Comparison of ENCODE assay signal across 10 cellular contexts in genomic region chr11:67290801-67291200, GRCh38. TPM values are rescaled to one million over a fixed set of nuclear protein-coding genes. Genes with fewer than 3 reads are reported as not detected.
DNase-seq lines count a peak whose midpoint lies in the region; ATAC-seq, FAIRE-seq and TF ChIP-seq lines count a peak whose summit lies in the region.
"Had no signal": no experiment of that assay in that cellular context is flagged by ENCODE, and none has a peak within 500 bp of the region (broad histone marks: within the 10 kb centered on the region; RNA-seq: fewer than 3 reads in every experiment).

No MANE protein-coding gene starts in this region.

- H3K27ac Mint-ChIP-seq in endodermal cell, result no peak overlapping the region
- H3K27ac Mint-ChIP-seq in naive thymus-derived CD8-positive, alpha-beta T cell, result peak overlapping the region; percentile 38 to 93 (median 80)

- DNase-seq in AG09309 (ENCODE audit: low read depth), result peak; percentile 41
- peak; percentile 21 for DNase-seq in MV-4-11 (lab: John Stamatoyannopoulos, UW)
- no peak for DNase-seq in endodermal cell
- DNase-seq in naive thymus-derived CD8-positive, alpha-beta T cell, result peak in 2 of 10 donors; percentile 1 to 58
- no peak for DNase-seq in mesenteric fat pad (ENCODE audit: low spot score)
- DNase-seq in effector CD4-positive, alpha-beta T cell, result no peak
- no peak for DNase-seq in H54 (ENCODE audit: insufficient read length, low spot score)
- DNase-seq: stimulated activated CD4-positive, alpha-beta T cell treated with anti-CD3 and anti-CD28 coated beads, Interleukin-4, amount 100 ng/mL, for 4 hours had no signal

- peaks cover 48% of the 10 kb centered on the region for H3K36me3 ChIP-seq in endodermal cell (ENCODE audit: control insufficient read depth, insufficient read depth, low read length)

- H3K36me3 Mint-ChIP-seq in endodermal cell (ENCODE audit: low read depth), result peaks cover 46% of the 10 kb centered on the region
- H3K36me3 Mint-ChIP-seq in naive thymus-derived CD8-positive, alpha-beta T cell, result peaks cover 0 to 55% (median 19%) of the 10 kb centered on the region in 3 donors

- WGBS in endodermal cell (ENCODE audit: insufficient coverage in 1 of 2, insufficient read length in 1 of 2), 2 experiments, result 93 to 94% methylated on average over 6 to 7 of the region's 7 CpGs

- H3K4me3 Mint-ChIP-seq in endodermal cell, result peak overlapping the region; percentile 83
- H3K4me3 Mint-ChIP-seq in naive thymus-derived CD8-positive, alpha-beta T cell, result peak overlapping the region; percentile 50 to 93 (median 88)

- no peak for ATAC-seq in naive thymus-derived CD8-positive, alpha-beta T cell
- ATAC-seq in GM19035 (IDR thresholded peaks at IDR 0.05; ENCODE audit: unreplicated experiment), result no peak

- H3K9ac ChIP-seq in endodermal cell (ENCODE audit: extremely low read depth, low read length, poor library complexity, severe bottlenecking), result no peak overlapping the region

- FAIRE-seq in H54 (lab: Jason Lieb, UNC), result no peak
- FAIRE-seq: G401.6 had no signal

- no peak for TF ChIP-seq POLR2A in H54 (IDR thresholded peaks at IDR 0.05; ENCODE audit: low read depth, low read length)

- peaks cover 28% of the 10 kb centered on the region for H3K9me3 ChIP-seq in endodermal cell (ENCODE audit: control insufficient read depth, low read length)

- H3K4me1 Mint-ChIP-seq in endodermal cell, result peaks cover 10% of the 10 kb centered on the region
- peaks cover 24 to 68% (median 58%) of the 10 kb centered on the region in 4 donors for H3K4me1 Mint-ChIP-seq in naive thymus-derived CD8-positive, alpha-beta T cell

- no peaks in the 10 kb centered on the region for H3K27me3 ChIP-seq in endodermal cell (ENCODE audit: control insufficient read depth, insufficient read depth, low read length, poor library complexity, severe bottlenecking)

- H3K4me1 ChIP-seq in endodermal cell (ENCODE audit: control insufficient read depth, insufficient read depth, low read length), result no peaks in the 10 kb centered on the region

- H3K4me3 ChIP-seq in AG09309 (ENCODE audit: control insufficient read depth, low read depth, low read length) (peak overlapping the region; percentile 88; the same call in 1 of the 2 replicates), endodermal cell (ENCODE audit: low read length) (no peak overlapping the region)

- no peaks in the 10 kb centered on the region for H3K27me3 Mint-ChIP-seq in endodermal cell (ENCODE audit: insufficient read depth)
- H3K27me3 Mint-ChIP-seq in naive thymus-derived CD8-positive, alpha-beta T cell, result no peaks in the 10 kb centered on the region

- TF ChIP-seq CTCF in AG09309 (IDR thresholded peaks at IDR 0.05; ENCODE audit: control insufficient read depth, insufficient read depth, low read depth, low read length, missing control alignments), result no peak
- no peak for TF ChIP-seq CTCF in endodermal cell (conservative IDR thresholded peaks at IDR 0.05)

- POLR2A ChIA-PET in naive thymus-derived CD8-positive, alpha-beta T cell (lab: Charles Lee), result interaction anchor here (35.0 to 49.2 kb wide), 2 partner anchors 8 to 12 kb away, joined by 2293 read pairs; partner anchors contain the start of genes ANKRD13D, GRK2 and SSH3

- H3K27ac ChIP-seq in endodermal cell (ENCODE audit: low read depth, low read length), result no peak overlapping the region

- peaks cover 12% of the 10 kb centered on the region for H3K9me3 Mint-ChIP-seq in endodermal cell
- H3K9me3 Mint-ChIP-seq in naive thymus-derived CD8-positive, alpha-beta T cell, result peaks cover 0 to 6% (median 2%) of the 10 kb centered on the region in 9 donors

RNA-seq across cellular contexts. Expression of gene ANKRD13D, which starts 1.7 kb away (rescaled TPM):
- total RNA-seq in endodermal cell (10 to 100 TPM; 56.6 to 58.6 TPM), mesenteric fat pad (42.5 TPM)
- 30.0 TPM for polyA plus RNA-seq in endodermal cell (2013, experiment 1 of 2)
- 27.5 TPM for polyA plus RNA-seq in endodermal cell (2013, experiment 2 of 2)
- total RNA-seq in naive thymus-derived CD8-positive, alpha-beta T cell, result 100 to 1,000 TPM; 189 to 206 TPM
- polyA plus RNA-seq in naive thymus-derived CD8-positive, alpha-beta T cell, result 10 to 100 TPM in 2 of 3 donors, 1 to 10 TPM in 1; 6.0 to 18.3 (median 10.1) TPM

RNA-seq across cellular contexts. Expression of gene SSH3, which starts 12.5 kb away (rescaled TPM):
- total RNA-seq in endodermal cell (10 to 100 TPM; 39.1 to 44.4 TPM), mesenteric fat pad (19.9 TPM)
- 22.0 TPM for polyA plus RNA-seq in endodermal cell (2013, experiment 1 of 2)
- polyA plus RNA-seq in endodermal cell (2013, experiment 2 of 2), result 16.0 TPM
- total RNA-seq in naive thymus-derived CD8-positive, alpha-beta T cell, result 10 to 100 TPM; 18.1 to 25.3 TPM
- polyA plus RNA-seq in naive thymus-derived CD8-positive, alpha-beta T cell, result 1 to 10 TPM; 1.7 to 4.5 (median 3.2) TPM

RNA-seq across cellular contexts. Expression of gene GRK2, which starts 24.5 kb away (rescaled TPM):
- total RNA-seq in endodermal cell (10 to 100 TPM; 58.0 to 61.7 TPM), mesenteric fat pad (60.2 TPM)
- polyA plus RNA-seq in endodermal cell (2013, experiment 1 of 2), result 43.5 TPM
- 39.5 TPM for polyA plus RNA-seq in endodermal cell (2013, experiment 2 of 2)
- total RNA-seq in naive thymus-derived CD8-positive, alpha-beta T cell, result 100 to 1,000 TPM; 345 to 354 TPM
- polyA plus RNA-seq in naive thymus-derived CD8-positive, alpha-beta T cell, result 10 to 100 TPM; 16.8 to 70.7 (median 31.1) TPM

Comparison
In these comparisons a context has a peak if more than half of its experiments do, and no peak if none do; other contexts are left out.
1. DNase-seq: peak in AG09309 (single experiment) and MV-4-11 (single experiment); none in endodermal cell (single experiment), mesenteric fat pad (single experiment), effector CD4-positive, alpha-beta T cell (single experiment) and H54 (single experiment).